In the genomic region with DNA sequence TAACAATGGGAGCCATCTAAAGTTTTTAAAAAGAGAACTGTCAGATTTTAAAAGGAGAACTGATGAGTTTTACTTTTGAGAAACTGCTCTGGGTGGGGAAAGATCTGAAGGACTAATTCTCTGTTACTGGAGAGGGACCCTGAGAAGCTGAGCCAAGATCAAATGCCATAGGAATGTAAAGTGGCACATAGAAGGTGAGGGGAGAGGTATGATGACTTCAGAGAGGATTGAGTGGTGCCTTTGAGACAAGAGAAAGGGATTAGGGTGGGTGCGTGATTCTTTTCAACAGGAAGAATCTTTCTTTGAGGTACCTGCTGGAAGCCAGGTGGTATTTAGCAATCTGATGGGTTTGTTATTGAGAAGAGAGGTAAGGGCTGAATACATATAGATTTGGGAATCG, we compare ENCODE assay signal across 17 cellular contexts.
A peak's percentile ranks its signal among the peaks of the same experiment; 100 is the strongest.
DNase-seq lines count a peak whose midpoint lies in the region; ATAC-seq and TF ChIP-seq lines count a peak whose summit lies in the region.
"Had no signal": no experiment of that assay in that cellular context is flagged by ENCODE, and none has a peak within 500 bp of the region (broad histone marks: within the 10 kb centered on the region; RNA-seq: fewer than 3 reads in every experiment).

No MANE protein-coding gene starts in this region.

- no peak for DNase-seq in stimulated activated naive CD8-positive, alpha-beta T cell treated with anti-CD3 and anti-CD28 coated beads, Interleukin-15, amount 100 ng/mL, for 72 hours
- DNase-seq in DMS53 (lab: John Stamatoyannopoulos, UW) (no peak), MM.1S (no peak)
- DNase-seq: activated CD8-positive, alpha-beta memory T cell treated with anti-CD3 and anti-CD28 coated beads, Interleukin-2, amount 10 ng/mL, durations not matched to agents 7 days and 5 days; activated naive CD4-positive, alpha-beta T cell treated with anti-CD3 and anti-CD28 coated beads, Interleukin-2, amount 10 ng/mL, durations not matched to agents 7 days and 5 days; BE2C; effector memory CD8-positive, alpha-beta T cell; hypothalamus; left colon; NCI-H187 treated with DMSO at 0.1 percent for 48 hours; NCI-H510A treated with DMSO at 0.1 percent for 48 hours; PC-3; SK-N-SH had no signal

- H3K4me3 ChIP-seq in SU-DHL-6 (ENCODE audit: insufficient read depth, low read length, poor library complexity, severe bottlenecking), result no peak overlapping the region
- H3K4me3 ChIP-seq in iPS-20b (ENCODE audit: low read length), result peak overlapping the region; percentile 21; the same call in 1 of the 2 replicates
- H3K4me3 ChIP-seq in MM.1S (ENCODE audit: low read length), result no peak overlapping the region

- H3K27me3 ChIP-seq in SU-DHL-6 (ENCODE audit: low read length) (no peaks in the 10 kb centered on the region), iPS-20b (ENCODE audit: insufficient read depth, low read length) (no peaks in the 10 kb centered on the region), MM.1S (replicated peaks; ENCODE audit: insufficient read depth, low read length) (no peaks in the 10 kb centered on the region)
- H3K27me3 ChIP-seq: BE2C had no signal

- H4K20me1 ChIP-seq in SU-DHL-6 (ENCODE audit: low read depth, low read length) (no peaks in the 10 kb centered on the region), MM.1S (ENCODE audit: insufficient read depth, low read length) (peaks cover 69% of the 10 kb centered on the region)

- H3K9ac ChIP-seq in SU-DHL-6 (ENCODE audit: low read length), result no peak overlapping the region
- no peak overlapping the region for H3K9ac ChIP-seq in iPS-20b (ENCODE audit: low read depth, low read length)
- H3K9ac ChIP-seq in MM.1S (ENCODE audit: low read length), result no peak overlapping the region
- H3K9ac ChIP-seq: SK-N-SH had no signal

- H3K27ac Mint-ChIP-seq in stimulated activated naive CD8-positive, alpha-beta T cell treated with anti-CD3 and anti-CD28 coated beads, Interleukin-15, Interleukin-2, amounts not matched to agents 100 ng/mL and 50 ng/mL, for 24 hours, result peak overlapping the region; percentile 0
- peak overlapping the region in 1 of 2 donors; percentile 23 for H3K27ac Mint-ChIP-seq in stimulated activated naive CD8-positive, alpha-beta T cell treated with anti-CD3 and anti-CD28 coated beads, Interleukin-15, amount 100 ng/mL, for 72 hours
- H3K27ac Mint-ChIP-seq: activated CD8-positive, alpha-beta memory T cell treated with anti-CD3 and anti-CD28 coated beads, Interleukin-2, amount 10 ng/mL, durations not matched to agents 7 days and 5 days; activated naive CD4-positive, alpha-beta T cell treated with anti-CD3 and anti-CD28 coated beads, Interleukin-2, amount 10 ng/mL, durations not matched to agents 7 days and 5 days had no signal

- ATAC-seq in stimulated activated naive CD8-positive, alpha-beta T cell treated with anti-CD3 and anti-CD28 coated beads, Interleukin-15, amount 100 ng/mL, for 72 hours, result no peak
- no peak for ATAC-seq in HG03460 (IDR thresholded peaks at IDR 0.05; ENCODE audit: unreplicated experiment)
- ATAC-seq: activated CD8-positive, alpha-beta memory T cell treated with anti-CD3 and anti-CD28 coated beads, Interleukin-2, amount 10 ng/mL, durations not matched to agents 7 days and 5 days; effector memory CD8-positive, alpha-beta T cell; left colon; PC-3 had no signal

- H3K4me3 Mint-ChIP-seq in stimulated activated naive CD8-positive, alpha-beta T cell treated with anti-CD3 and anti-CD28 coated beads, Interleukin-15, Interleukin-2, amounts not matched to agents 100 ng/mL and 50 ng/mL, for 24 hours, result no peak overlapping the region
- H3K4me3 Mint-ChIP-seq in stimulated activated naive CD8-positive, alpha-beta T cell treated with anti-CD3 and anti-CD28 coated beads, Interleukin-15, amount 100 ng/mL, for 72 hours, result no peak overlapping the region
- H3K4me3 Mint-ChIP-seq: activated CD8-positive, alpha-beta memory T cell treated with anti-CD3 and anti-CD28 coated beads, Interleukin-2, amount 10 ng/mL, durations not matched to agents 7 days and 5 days; activated naive CD4-positive, alpha-beta T cell treated with anti-CD3 and anti-CD28 coated beads, Interleukin-2, amount 10 ng/mL, durations not matched to agents 7 days and 5 days had no signal

- H2AFZ ChIP-seq in SU-DHL-6 (ENCODE audit: low read depth, low read length, severe bottlenecking) (no peak overlapping the region), MM.1S (ENCODE audit: low read length) (no peak overlapping the region)

- peaks cover 95% of the 10 kb centered on the region for H3K79me2 ChIP-seq in SU-DHL-6 (ENCODE audit: insufficient read depth, low read length)
- peaks cover 99% of the 10 kb centered on the region for H3K79me2 ChIP-seq in MM.1S (ENCODE audit: low read length)

- H3K4me2 ChIP-seq in SU-DHL-6 (ENCODE audit: low read depth, low read length, poor library complexity, severe bottlenecking), result peak overlapping the region; percentile 25
- no peak overlapping the region for H3K4me2 ChIP-seq in MM.1S (ENCODE audit: low read depth, low read length)
- H3K4me2 ChIP-seq: SK-N-SH had no signal

- H3F3A ChIP-seq in SU-DHL-6 (ENCODE audit: insufficient read depth), result peaks cover 10% of the 10 kb centered on the region; the same call in 1 of the 2 replicates
- H3F3A ChIP-seq in MM.1S (ENCODE audit: insufficient read depth, low read length), result 0 out of 2 replicates have a peak, but pooled peaks cover 2% of the 10 kb centered on the region

- H3K9me2 ChIP-seq in SU-DHL-6 (replicated peaks; ENCODE audit: insufficient read depth, low read length), result no peaks in the 10 kb centered on the region
- H3K9me2 ChIP-seq in MM.1S (replicated peaks; ENCODE audit: insufficient read depth, low read length), result no peaks in the 10 kb centered on the region
- H3K9me2 ChIP-seq: SK-N-SH had no signal

- peaks cover 38% of the 10 kb centered on the region for H3K36me3 Mint-ChIP-seq in stimulated activated naive CD8-positive, alpha-beta T cell treated with anti-CD3 and anti-CD28 coated beads, Interleukin-15, Interleukin-2, amounts not matched to agents 100 ng/mL and 50 ng/mL, for 24 hours (ENCODE audit: low read depth)

- H3K36me3 ChIP-seq in SU-DHL-6 (ENCODE audit: low read length) (no peaks in the 10 kb centered on the region), iPS-20b (ENCODE audit: insufficient read depth, low read depth, low read length) (0 out of 2 replicates have a peak, but pooled peaks cover 4% of the 10 kb centered on the region), MM.1S (replicated peaks; ENCODE audit: insufficient read depth, low read length) (no peaks in the 10 kb centered on the region; the same call in 1 of the 2 replicates)

- H3K27me3 Mint-ChIP-seq in stimulated activated naive CD8-positive, alpha-beta T cell treated with anti-CD3 and anti-CD28 coated beads, Interleukin-15, Interleukin-2, amounts not matched to agents 100 ng/mL and 50 ng/mL, for 24 hours, result no peaks in the 10 kb centered on the region
- H3K27me3 Mint-ChIP-seq in stimulated activated naive CD8-positive, alpha-beta T cell treated with anti-CD3 and anti-CD28 coated beads, Interleukin-15, amount 100 ng/mL, for 72 hours, result no peaks in the 10 kb centered on the region
- H3K27me3 Mint-ChIP-seq: activated CD8-positive, alpha-beta memory T cell treated with anti-CD3 and anti-CD28 coated beads, Interleukin-2, amount 10 ng/mL, durations not matched to agents 7 days and 5 days; activated naive CD4-positive, alpha-beta T cell treated with anti-CD3 and anti-CD28 coated beads, Interleukin-2, amount 10 ng/mL, durations not matched to agents 7 days and 5 days; effector memory CD8-positive, alpha-beta T cell had no signal

- H3K9me3 Mint-ChIP-seq in stimulated activated naive CD8-positive, alpha-beta T cell treated with anti-CD3 and anti-CD28 coated beads, Interleukin-15, Interleukin-2, amounts not matched to agents 100 ng/mL and 50 ng/mL, for 24 hours, result no peaks in the 10 kb centered on the region
- H3K9me3 Mint-ChIP-seq in stimulated activated naive CD8-positive, alpha-beta T cell treated with anti-CD3 and anti-CD28 coated beads, Interleukin-15, amount 100 ng/mL, for 72 hours, result no peaks in the 10 kb centered on the region
- H3K9me3 Mint-ChIP-seq: activated naive CD4-positive, alpha-beta T cell treated with anti-CD3 and anti-CD28 coated beads, Interleukin-2, amount 10 ng/mL, durations not matched to agents 7 days and 5 days; effector memory CD8-positive, alpha-beta T cell had no signal

- H3K4me1 ChIP-seq in iPS-20b (ENCODE audit: insufficient read depth, low read length) (peaks cover 27% of the 10 kb centered on the region), MM.1S (ENCODE audit: low read length) (0 out of 2 replicates have a peak, but pooled peaks cover 3% of the 10 kb centered on the region)
- H3K4me1 ChIP-seq: BE2C had no signal

- H3K4me1 Mint-ChIP-seq in stimulated activated naive CD8-positive, alpha-beta T cell treated with anti-CD3 and anti-CD28 coated beads, Interleukin-15, Interleukin-2, amounts not matched to agents 100 ng/mL and 50 ng/mL, for 24 hours (ENCODE audit: low read depth), result peaks cover 64% of the 10 kb centered on the region
- peaks cover 69% of the 10 kb centered on the region for H3K4me1 Mint-ChIP-seq in stimulated activated naive CD8-positive, alpha-beta T cell treated with anti-CD3 and anti-CD28 coated beads, Interleukin-15, amount 100 ng/mL, for 72 hours

- TF ChIP-seq CTCF in SU-DHL-6 (IDR thresholded peaks at IDR 0.05; ENCODE audit: insufficient read depth, low read length, poor library complexity, severe bottlenecking), result no peak
- TF ChIP-seq CTCF in MM.1S (IDR thresholded peaks at IDR 0.05; ENCODE audit: low read length), result no peak

- H3K27ac ChIP-seq in SU-DHL-6 (ENCODE audit: low read depth, low read length) (no peak overlapping the region), iPS-20b (ENCODE audit: low read length) (no peak overlapping the region), MM.1S (ENCODE audit: low read length) (no peak overlapping the region)

- H3K9me3 ChIP-seq in SU-DHL-6 (ENCODE audit: insufficient read depth, low read length) (no peaks in the 10 kb centered on the region), iPS-20b (ENCODE audit: insufficient read depth, low read depth, low read length) (no peaks in the 10 kb centered on the region), MM.1S (replicated peaks; ENCODE audit: insufficient read depth, low read length) (no peaks in the 10 kb centered on the region)
- H3K9me3 ChIP-seq: BE2C, SK-N-SH had no signal
